17 cellular contexts compared by ENCODE assay signal in the genomic region with DNA sequence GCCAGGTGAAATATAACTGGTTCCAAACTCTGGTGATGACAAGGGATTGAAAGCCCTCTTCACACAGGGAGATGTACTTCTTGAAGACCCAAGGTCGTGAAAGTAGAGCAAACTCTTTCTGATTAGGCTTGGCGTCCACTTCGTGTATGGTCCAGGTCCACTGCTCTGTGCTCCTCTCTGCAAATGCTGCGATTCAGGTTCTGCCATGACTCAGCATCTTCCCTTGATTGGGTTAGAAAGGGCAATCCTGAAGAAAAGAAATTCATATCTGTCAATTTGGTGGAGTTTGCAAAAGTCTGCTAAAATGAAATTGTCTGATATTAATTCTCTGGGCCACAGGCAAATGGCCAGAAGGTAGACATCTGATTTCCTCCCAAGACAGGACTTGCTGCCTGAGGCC.
"Had no signal": no experiment of that assay in that cellular context is flagged by ENCODE, and none has a peak within 500 bp of the region (broad histone marks: within the 10 kb centered on the region; RNA-seq: fewer than 3 reads in every experiment).

No MANE protein-coding gene starts in this region.

- H3K27me3 ChIP-seq: esophagus squamous epithelium, right atrium auricular region, sigmoid colon, transverse colon, vagina had no signal

- H3K4me1 Mint-ChIP-seq: natural killer cell; stimulated activated effector memory CD8-positive, alpha-beta T cell treated with anti-CD3 and anti-CD28 coated beads, Interleukin-12 subunit alpha, Interleukin-12 subunit beta, amount 100 ng/mL, for 72 hours had no signal

- H3K27ac ChIP-seq: esophagus squamous epithelium, parathyroid adenoma, right atrium auricular region, sigmoid colon, thoracic aorta, transverse colon, vagina had no signal

- H2AFZ ChIP-seq: parathyroid adenoma had no signal

- H3K36me3 ChIP-seq: esophagus squamous epithelium, right atrium auricular region, sigmoid colon, thoracic aorta, transverse colon, vagina had no signal

- H3K27ac Mint-ChIP-seq: effector memory CD8-positive, alpha-beta T cell; memory B cell; natural killer cell; progenitor cell of endocrine pancreas; stimulated activated effector memory CD8-positive, alpha-beta T cell treated with anti-CD3 and anti-CD28 coated beads, Interleukin-12 subunit alpha, Interleukin-12 subunit beta, amount 100 ng/mL, for 72 hours had no signal

- H3K9me3 ChIP-seq: esophagus squamous epithelium, right atrium auricular region, sigmoid colon, thoracic aorta, transverse colon, vagina had no signal

- H3K4me1 ChIP-seq: esophagus squamous epithelium, right atrium auricular region, transverse colon, vagina had no signal

- H3K36me3 Mint-ChIP-seq: memory B cell; natural killer cell; stimulated activated effector memory CD8-positive, alpha-beta T cell treated with anti-CD3 and anti-CD28 coated beads, Interleukin-12 subunit alpha, Interleukin-12 subunit beta, amount 100 ng/mL, for 72 hours had no signal

- H3K4me3 Mint-ChIP-seq: effector memory CD8-positive, alpha-beta T cell; memory B cell; natural killer cell; stimulated activated effector memory CD8-positive, alpha-beta T cell treated with anti-CD3 and anti-CD28 coated beads, Interleukin-12 subunit alpha, Interleukin-12 subunit beta, amount 100 ng/mL, for 72 hours had no signal

- H3K79me2 ChIP-seq: parathyroid adenoma had no signal

- DNase-seq: cortex of kidney; effector memory CD8-positive, alpha-beta T cell; esophagus squamous epithelium; left ventricle myocardium superior; natural killer cell; sigmoid colon; stimulated activated CD4-positive, alpha-beta T cell treated with anti-CD3 and anti-CD28 coated beads, Interleukin-4, amount 100 ng/mL, for 24 hours; stimulated activated naive CD4-positive, alpha-beta T cell treated with Interleukin-2 at 50 U/mL for 16 hours; transverse colon had no signal

- H3K4me3 ChIP-seq: esophagus squamous epithelium, lung, right atrium auricular region, sigmoid colon, thoracic aorta, transverse colon, vagina had no signal

- ATAC-seq: effector memory CD8-positive, alpha-beta T cell; left ventricle myocardium superior; natural killer cell; stimulated activated effector memory CD8-positive, alpha-beta T cell treated with anti-CD3 and anti-CD28 coated beads, Interleukin-12 subunit alpha, Interleukin-12 subunit beta, amount 100 ng/mL, for 72 hours had no signal

- H3K27me3 Mint-ChIP-seq: effector memory CD8-positive, alpha-beta T cell; memory B cell; progenitor cell of endocrine pancreas had no signal

- H3K9ac ChIP-seq: parathyroid adenoma had no signal
